20 cellular contexts compared by ENCODE assay signal in genomic region chr4:175440776-175441175, GRCh38.
DNase-seq lines count a peak whose midpoint lies in the region; ATAC-seq, FAIRE-seq and TF ChIP-seq lines count a peak whose summit lies in the region.
"Had no signal": no experiment of that assay in that cellular context is flagged by ENCODE, and none has a peak within 500 bp of the region (broad histone marks: within the 10 kb centered on the region; RNA-seq: fewer than 3 reads in every experiment).

No MANE protein-coding gene starts in this region.

- H3K27me3 Mint-ChIP-seq in stimulated activated memory B cell treated with anti-CD40 and anti-IgM and Interleukin-4, amounts not matched to agents 10 μg/mL and 1 μg/mL and 100 μg/mL, for 72 hours: no peaks in the 10 kb centered on the region
- H3K27me3 Mint-ChIP-seq: CD4-positive, alpha-beta memory T cell had no signal

- no peak for DNase-seq in GM23248
- DNase-seq in choroid plexus epithelial cell (ENCODE audit: low read depth): peak; percentile 61
- no peak for DNase-seq in ovary
- DNase-seq in pancreas: no peak
- DNase-seq in DMS53 (lab: John Stamatoyannopoulos, UW): no peak
- no peak for DNase-seq in left ventricle myocardium inferior
- DNase-seq: BE2C; CD4-positive, alpha-beta memory T cell; DMS79 treated with DMSO at 0.1 percent for 48 hours; EL; GOT3; H9 had no signal

- in situ Hi-C loops in GM23248 (cut with MboI): no loop called here

- H3K27me3 ChIP-seq in GM23248 (replicated peaks; ENCODE audit: insufficient read depth) (no peaks in the 10 kb centered on the region), OCI-LY3 (ENCODE audit: low read depth, low read length) (no peaks in the 10 kb centered on the region), ovary (no peaks in the 10 kb centered on the region), pancreas (no peaks in the 10 kb centered on the region), left ventricle myocardium inferior (ENCODE audit: low read depth) (no peaks in the 10 kb centered on the region)
- H3K27me3 ChIP-seq: BE2C had no signal

- no peaks in the 10 kb centered on the region for H3K9me3 Mint-ChIP-seq in stimulated activated memory B cell treated with anti-CD40 and anti-IgM and Interleukin-4, amounts not matched to agents 10 μg/mL and 1 μg/mL and 100 μg/mL, for 72 hours
- H3K9me3 Mint-ChIP-seq: H9 had no signal

- H3K4me1 Mint-ChIP-seq in stimulated activated memory B cell treated with anti-CD40 and anti-IgM and Interleukin-4, amounts not matched to agents 10 μg/mL and 1 μg/mL and 100 μg/mL, for 72 hours: peaks cover 6% of the 10 kb centered on the region
- H3K4me1 Mint-ChIP-seq: CD4-positive, alpha-beta memory T cell had no signal

- no peak overlapping the region for H3K4me3 Mint-ChIP-seq in stimulated activated memory B cell treated with anti-CD40 and anti-IgM and Interleukin-4, amounts not matched to agents 10 μg/mL and 1 μg/mL and 100 μg/mL, for 72 hours
- H3K4me3 Mint-ChIP-seq: CD4-positive, alpha-beta memory T cell had no signal

- no peaks in the 10 kb centered on the region for H3K36me3 ChIP-seq in GM23248 (ENCODE audit: low read depth)
- H3K36me3 ChIP-seq in OCI-LY3 (replicated peaks; ENCODE audit: low read depth, low read length): no peaks in the 10 kb centered on the region
- H3K36me3 ChIP-seq in ovary: no peaks in the 10 kb centered on the region
- no peaks in the 10 kb centered on the region for H3K36me3 ChIP-seq in pancreas
- H3K36me3 ChIP-seq in left ventricle myocardium inferior: no peaks in the 10 kb centered on the region
- H3K36me3 ChIP-seq: BE2C had no signal

- no peaks in the 10 kb centered on the region for H3K9me2 ChIP-seq in GM23248 (ENCODE audit: insufficient read depth)

- H3K4me3 ChIP-seq in GM23248 (no peak overlapping the region), OCI-LY3 (ENCODE audit: low read length) (no peak overlapping the region), choroid plexus epithelial cell (ENCODE audit: low read depth, low read length) (no peak overlapping the region), ovary (no peak overlapping the region), pancreas (peak overlapping the region in 1 of 4 donors; percentile 5), left ventricle myocardium inferior (no peak overlapping the region)
- H3K4me3 ChIP-seq: A549 had no signal

- H3K9me3 ChIP-seq in GM23248 (ENCODE audit: low read depth) (no peaks in the 10 kb centered on the region), OCI-LY3 (ENCODE audit: insufficient read depth, low read length) (no peaks in the 10 kb centered on the region), ovary (no peaks in the 10 kb centered on the region), pancreas (no peaks in the 10 kb centered on the region), left ventricle myocardium inferior (replicated peaks) (no peaks in the 10 kb centered on the region)
- H3K9me3 ChIP-seq: A549, BE2C had no signal

- no peak overlapping the region for H3K27ac ChIP-seq in GM23248
- H3K27ac ChIP-seq in OCI-LY3 (ENCODE audit: low read length): no peak overlapping the region
- H3K27ac ChIP-seq in ovary: no peak overlapping the region
- no peak overlapping the region for H3K27ac ChIP-seq in pancreas
- no peak overlapping the region for H3K27ac ChIP-seq in left ventricle myocardium inferior (replicated peaks)
- H3K27ac ChIP-seq: A549, C4-2B had no signal

- WGBS in GM23248 (ENCODE audit: low coverage in 1 of 2, low lambda C conversion rate in 2 of 2, missing lambda C conversion rate in 2 of 2), 2 experiments: 32 to 43% methylated on average over 1 of the region's 1 CpG
- WGBS in ovary, 3 donors: 15 to 35% (median 26%) methylated on average over 1 of the region's 1 CpG
- WGBS in pancreas, 2 donors: 9 to 10% methylated on average over 1 of the region's 1 CpG

- H3K9ac ChIP-seq in GM23248: no peak overlapping the region
- no peak overlapping the region for H3K9ac ChIP-seq in OCI-LY3 (ENCODE audit: low read length)

- no peaks in the 10 kb centered on the region for H3K79me2 ChIP-seq in GM23248 (ENCODE audit: insufficient read depth)
- H3K79me2 ChIP-seq in OCI-LY3 (ENCODE audit: low read length): no peaks in the 10 kb centered on the region

- H3K27ac Mint-ChIP-seq in stimulated activated memory B cell treated with anti-CD40 and anti-IgM and Interleukin-4, amounts not matched to agents 10 μg/mL and 1 μg/mL and 100 μg/mL, for 72 hours: peak overlapping the region; percentile 13
- H3K27ac Mint-ChIP-seq: CD4-positive, alpha-beta memory T cell had no signal

- FAIRE-seq in pancreas (lab: Jason Lieb, UNC): no peak
- FAIRE-seq: A549, G401.6, GM12891, HepG2, HTR-8/SVneo had no signal

- TF ChIP-seq EP300 in ovary (IDR thresholded peaks at IDR 0.05): no peak

- H3F3A ChIP-seq in GM23248 (ENCODE audit: insufficient read depth): no peaks in the 10 kb centered on the region

- no peak overlapping the region for H3K4me2 ChIP-seq in GM23248 (ENCODE audit: unreplicated experiment)
- peak overlapping the region; percentile 12; the same call in 1 of the 2 replicates for H3K4me2 ChIP-seq in OCI-LY3 (ENCODE audit: low read length)
- H3K4me2 ChIP-seq: A549 had no signal

- intact Hi-C loops in ovary (cut with DNase I): no loop called here
- intact Hi-C loops in pancreas (cut with DNase I): no loop called here
- intact Hi-C loops in left ventricle myocardium inferior (cut with micrococcal nuclease): no loop called here

- no peak for ATAC-seq in stimulated activated memory B cell treated with anti-CD40 and anti-IgM and Interleukin-4, amounts not matched to agents 10 μg/mL and 1 μg/mL and 100 μg/mL, for 72 hours
- no peak for ATAC-seq in pancreas
- ATAC-seq: A549, HepG2 had no signal

- H2AFZ ChIP-seq in GM23248 (0 out of 2 replicates have a peak overlapping the region, but pooled peaks have one; percentile 32), OCI-LY3 (ENCODE audit: low read depth, low read length) (no peak overlapping the region)

- TF ChIP-seq CTCF in OCI-LY3 (IDR thresholded peaks at IDR 0.05; ENCODE audit: low read depth, low read length): no peak
- no peak for TF ChIP-seq CTCF in choroid plexus epithelial cell (conservative IDR thresholded peaks at IDR 0.05; ENCODE audit: low read depth, low read length)
- TF ChIP-seq CTCF in ovary (IDR thresholded peaks at IDR 0.05): no peak
- TF ChIP-seq CTCF in pancreas (IDR thresholded peaks at IDR 0.05): no peak
- no peak for TF ChIP-seq CTCF in left ventricle myocardium inferior (IDR thresholded peaks at IDR 0.05; ENCODE audit: borderline replicate concordance)

- H3K36me3 Mint-ChIP-seq in stimulated activated memory B cell treated with anti-CD40 and anti-IgM and Interleukin-4, amounts not matched to agents 10 μg/mL and 1 μg/mL and 100 μg/mL, for 72 hours: no peaks in the 10 kb centered on the region
- H3K36me3 Mint-ChIP-seq: CD4-positive, alpha-beta memory T cell had no signal

- no peaks in the 10 kb centered on the region for H3K4me1 ChIP-seq in GM23248 (ENCODE audit: insufficient read depth)
- peaks cover 10% of the 10 kb centered on the region for H3K4me1 ChIP-seq in OCI-LY3 (ENCODE audit: low read length)
- H3K4me1 ChIP-seq in ovary (ENCODE audit: insufficient read depth): no peaks in the 10 kb centered on the region
- no peaks in the 10 kb centered on the region for H3K4me1 ChIP-seq in pancreas
- no peaks in the 10 kb centered on the region for H3K4me1 ChIP-seq in left ventricle myocardium inferior
- H3K4me1 ChIP-seq: A549, BE2C had no signal

- no peaks in the 10 kb centered on the region for H4K20me1 ChIP-seq in GM23248 (ENCODE audit: insufficient read depth)
- H4K20me1 ChIP-seq in OCI-LY3 (ENCODE audit: insufficient read depth, low read length): no peaks in the 10 kb centered on the region

- TF ChIP-seq POLR2A in ovary (IDR thresholded peaks at IDR 0.05): no peak
